In the genomic region with DNA sequence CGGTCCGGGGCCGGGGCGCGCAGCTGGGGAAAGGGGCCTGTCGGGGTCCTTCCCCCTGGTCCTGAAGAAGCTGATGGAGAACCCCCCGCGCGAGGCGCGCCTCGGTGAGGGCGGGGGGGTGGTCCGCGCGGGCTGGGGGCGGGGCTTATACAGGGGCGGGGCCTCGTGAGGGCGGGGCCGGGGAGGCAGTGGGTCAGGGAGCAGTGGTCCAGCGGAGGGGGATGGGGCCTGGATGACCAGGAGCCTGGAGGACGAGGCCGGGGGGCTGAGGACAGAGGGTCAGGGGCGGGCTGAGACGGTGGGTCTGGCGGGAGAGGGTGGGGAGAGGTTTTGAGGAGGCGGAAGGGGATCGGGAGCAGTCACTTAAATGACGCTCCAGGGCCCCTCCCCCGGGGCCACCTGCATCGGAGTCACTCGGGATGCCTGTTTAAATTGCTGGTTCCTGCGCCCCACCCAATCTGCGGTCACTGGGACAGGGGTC, we compare ENCODE assay signal across 8 cellular contexts. TPM values are rescaled to one million over a fixed set of nuclear protein-coding genes. Genes with fewer than 3 reads are reported as not detected.
DNase-seq lines count a peak whose midpoint lies in the region; FAIRE-seq and TF ChIP-seq lines count a peak whose summit lies in the region.

No MANE protein-coding gene starts in this region.

- FAIRE-seq in H54 (lab: Jason Lieb, UNC) (no peak), endothelial cell of umbilical vein (lab: Jason Lieb, UNC) (no peak)

- no peak for TF ChIP-seq CTCF in GM10266 (IDR thresholded peaks at IDR 0.05; ENCODE audit: control insufficient read depth, insufficient read depth, low read depth, missing control alignments)
- no peak for TF ChIP-seq CTCF in endothelial cell of umbilical vein (IDR thresholded peaks at IDR 0.05; ENCODE audit: extremely low read depth in 1 of 2, insufficient read depth in 1 of 2, low read depth in 1 of 2, low read length in 2 of 2)

- POLR2A ChIA-PET in endothelial cell of umbilical vein (lab: Charles Lee), result interaction anchor here (1.2 to 2.1 kb wide), 3 partner anchors 15 to 87 kb away, joined by 4 to 25 read pairs (median 11); partner anchors contain the start of genes ACO2, PHF5A and TOB2

- dilution Hi-C loops in endothelial cell of umbilical vein (cut with MboI; ENCODE audit: extremely low pct_ligation_motif_present, low sequenced_read_pairs), result no loop called here

- DNase-seq in GM10266 (ENCODE audit: extremely low spot score) (peak; percentile 85), H54 (ENCODE audit: insufficient read length, low spot score) (peak; percentile 51), MV-4-11 (lab: John Stamatoyannopoulos, UW) (peak; percentile 19), endothelial cell of umbilical vein (ENCODE audit: low read depth, low spot score) (no peak), H4 (ENCODE audit: low spot score) (no peak)
- DNase-seq in activated CD8-positive, alpha-beta memory T cell treated with anti-CD3 and anti-CD28 coated beads, Interleukin-2, amount 50 U/mL, for 4 hours, result peak; percentile 58
- DNase-seq in stimulated activated CD8-positive, alpha-beta memory T cell treated with anti-CD3 and anti-CD28 coated beads, Interleukin-4, amount 100 ng/mL, for 4 hours (ENCODE audit: low read depth in 2 of 2, low spot score in 1 of 2), result peak; percentile 11 to 26

- CTCF ChIA-PET in endothelial cell of umbilical vein (lab: Charles Lee), result interaction anchor here (0.6 to 3.3 kb wide), 11 partner anchors 10 to 459 kb away, joined by 3 to 20 read pairs (median 5); partner anchors contain the start of gene POLR3H

- intact Hi-C loops in endothelial cell of umbilical vein (cut with micrococcal nuclease), result loop anchor here (5.0 kb wide), 2 partner anchors 95 to 185 kb away; partner anchors contain the start of gene RANGAP1

- TF ChIP-seq POLR2A in H54 (IDR thresholded peaks at IDR 0.05; ENCODE audit: low read depth, low read length) (no peak), endothelial cell of umbilical vein (IDR thresholded peaks at IDR 0.05; ENCODE audit: low read depth, low read length) (no peak)

- H3K4me2 ChIP-seq in endothelial cell of umbilical vein (ENCODE audit: insufficient read depth, low read length), result peak overlapping the region; percentile 77

- peak overlapping the region; percentile 64 for H3K9ac ChIP-seq in endothelial cell of umbilical vein (replicated peaks; ENCODE audit: extremely low read depth, insufficient read depth, low read length)

- H2AFZ ChIP-seq in endothelial cell of umbilical vein (ENCODE audit: low read depth, low read length), result peak overlapping the region; percentile 95

- H3K79me2 ChIP-seq in endothelial cell of umbilical vein (ENCODE audit: control insufficient read depth, insufficient read depth, low read length), result no peaks in the 10 kb centered on the region

- no TSS peak for BruUV-seq in endothelial cell of umbilical vein (replicated peaks; lab: Mats Ljungman, UMichigan)

- H3K27me3 ChIP-seq in endothelial cell of umbilical vein (ENCODE audit: control insufficient read depth in 2 of 2, insufficient read depth in 2 of 2, low read length in 2 of 2) (peaks cover 0 to 3% of the 10 kb centered on the region in 2 experiments), mononuclear cell (ENCODE audit: insufficient read depth, low read length) (no peaks in the 10 kb centered on the region)

- H3K4me1 ChIP-seq in endothelial cell of umbilical vein (ENCODE audit: control insufficient read depth, extremely low read depth, insufficient read depth, low read length) (peaks cover 11% of the 10 kb centered on the region), mononuclear cell (ENCODE audit: insufficient read depth, low read length) (peaks cover 15% of the 10 kb centered on the region)

- no peaks in the 10 kb centered on the region for H3K9me1 ChIP-seq in endothelial cell of umbilical vein (replicated peaks; ENCODE audit: control insufficient read depth, extremely low read depth, insufficient read depth, low read length)

- no peaks in the 10 kb centered on the region for H3K36me3 ChIP-seq in endothelial cell of umbilical vein (ENCODE audit: control insufficient read depth in 2 of 2, extremely low read depth in 1 of 2, insufficient read depth in 2 of 2, low read length in 2 of 2)

- no peaks in the 10 kb centered on the region for H3K9me3 ChIP-seq in endothelial cell of umbilical vein (replicated peaks; ENCODE audit: control insufficient read depth, insufficient read depth, low read length)
- no peaks in the 10 kb centered on the region for H3K9me3 ChIP-seq in mononuclear cell (ENCODE audit: low read depth, low read length)

- H4K20me1 ChIP-seq in endothelial cell of umbilical vein (replicated peaks; ENCODE audit: control insufficient read depth, extremely low read depth, insufficient read depth, low read length), result no peaks in the 10 kb centered on the region

- H3K4me3 ChIP-seq in endothelial cell of umbilical vein (replicated peaks in 1 of 3; ENCODE audit: insufficient read depth in 1 of 3, low read depth in 1 of 3, low read length in 3 of 3) (peak overlapping the region; percentile 51 to 66 (median 66)), mononuclear cell (ENCODE audit: low read length) (peak overlapping the region; percentile 55)

- H3K27ac ChIP-seq in endothelial cell of umbilical vein (ENCODE audit: insufficient read depth, low read depth, low read length), result peak overlapping the region; percentile 79

TF ChIP-seq in endothelial cell of umbilical vein, 7 proteins besides CTCF, POLR2A, EP300 and RAD21:
- TF ChIP-seq JUN (IDR thresholded peaks at IDR 0.05; ENCODE audit: borderline replicate concordance, insufficient read depth, insufficient read length, low read depth) (no peak), GATA2 (IDR thresholded peaks at IDR 0.05; ENCODE audit: insufficient read depth, insufficient read length, low read depth, low read length) (no peak), EZH2 (IDR thresholded peaks at IDR 0.05; ENCODE audit: borderline replicate concordance, low read depth, low read length, severe bottlenecking) (no peak)
- TF ChIP-seq, protein P1, sequence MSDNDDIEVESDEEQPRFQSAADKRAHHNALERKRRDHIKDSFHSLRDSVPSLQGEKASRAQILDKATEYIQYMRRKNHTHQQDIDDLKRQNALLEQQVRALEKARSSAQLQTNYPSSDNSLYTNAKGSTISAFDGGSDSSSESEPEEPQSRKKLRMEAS (IDR thresholded peaks at IDR 0.05; ENCODE audit: insufficient read depth, insufficient read length), result no peak

RNA-seq across cellular contexts. Expression of gene TEF, which starts 0.4 kb away (rescaled TPM):
- total RNA-seq in endothelial cell of umbilical vein, result 2.2 and 2.9 TPM in 2 replicates
- polyA plus RNA-seq in endothelial cell of umbilical vein, result 4.0 and 5.3 TPM in 2 replicates
- polyA plus RNA-seq in endothelial cell of umbilical vein (2011; cell fraction: cytosol; rRNA removed), result 2.2 and 4.2 TPM in 2 replicates
- polyA plus RNA-seq in endothelial cell of umbilical vein (2011; cell fraction: nucleus; rRNA removed), result 2.1 and 3.2 TPM in 2 replicates
- 1.5 and 1.6 TPM in 2 replicates for polyA plus RNA-seq in endothelial cell of umbilical vein (2012)
- 9.3 and 13.6 TPM in 2 replicates for polyA minus RNA-seq in endothelial cell of umbilical vein
- 1.0 TPM for polyA minus RNA-seq in endothelial cell of umbilical vein (2011; cell fraction: cytosol; rRNA and poly(A)+ RNA removed)
- polyA minus RNA-seq in endothelial cell of umbilical vein (2011; cell fraction: nucleus; rRNA and poly(A)+ RNA removed), result 2.5 and 3.1 TPM in 2 replicates
- total RNA-seq in mononuclear cell, result 3.5 TPM
- 8.6 and 11.0 TPM in 2 replicates for total RNA-seq in H4 (2014; rRNA removed; shearing (Covaris generic))

Comparison
In these comparisons a context has a peak if more than half of its experiments do, and no peak if none do; other contexts are left out.
1. DNase-seq: peak in GM10266 (single experiment), H54 (single experiment), MV-4-11 (single experiment), activated CD8-positive, alpha-beta memory T cell treated with anti-CD3 and anti-CD28 coated beads, Interleukin-2, amount 50 U/mL, for 4 hours (single experiment) and stimulated activated CD8-positive, alpha-beta memory T cell treated with anti-CD3 and anti-CD28 coated beads, Interleukin-4, amount 100 ng/mL, for 4 hours (2 of 2); none in endothelial cell of umbilical vein (single experiment) and H4 (single experiment).